9 cellular contexts compared by ENCODE assay signal in the genomic region with DNA sequence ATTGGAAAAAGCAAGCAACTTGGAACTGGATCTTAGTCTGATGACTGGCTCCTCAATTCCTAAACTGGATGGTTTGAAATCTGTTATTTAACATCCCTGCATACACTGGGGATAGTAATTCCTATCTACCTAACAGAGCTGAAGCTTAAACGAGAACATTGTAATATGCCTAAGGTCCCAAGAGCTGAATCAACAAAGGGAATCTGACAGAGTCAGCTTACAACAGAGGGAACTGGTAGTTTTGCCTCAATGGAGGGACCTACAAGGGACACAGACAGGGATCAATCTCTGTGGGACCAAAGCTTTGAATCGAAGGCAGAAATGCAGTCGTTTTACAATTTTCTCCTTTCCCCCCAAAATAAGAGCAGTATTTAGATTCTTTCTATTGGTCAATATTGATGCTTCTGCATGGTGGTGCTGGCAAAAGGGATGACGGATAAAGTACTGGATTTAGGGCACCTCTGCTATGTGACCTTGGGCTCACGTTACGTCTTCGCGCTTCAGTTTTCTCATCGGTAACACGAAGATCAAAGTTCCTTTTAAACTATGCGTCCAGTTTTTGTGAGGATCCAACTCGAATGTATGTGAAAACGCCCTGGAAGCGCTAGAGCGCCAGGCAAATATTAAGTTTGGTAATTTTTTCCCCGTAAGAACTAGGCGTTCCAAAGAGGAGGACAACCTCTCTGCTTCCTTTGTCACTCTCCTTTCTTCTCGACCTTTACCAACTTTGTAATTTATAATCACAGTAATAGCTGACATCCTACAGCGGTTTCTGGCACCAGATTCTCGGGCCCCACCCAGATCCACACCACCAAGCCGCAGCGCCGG. TPM values are rescaled to one million over a fixed set of nuclear protein-coding genes. Genes with fewer than 3 reads are reported as not detected.
DNase-seq lines count a peak whose midpoint lies in the region; ATAC-seq and TF ChIP-seq lines count a peak whose summit lies in the region.
"Had no signal": no experiment of that assay in that cellular context is flagged by ENCODE, and none has a peak within 500 bp of the region (broad histone marks: within the 10 kb centered on the region; RNA-seq: fewer than 3 reads in every experiment).

No MANE protein-coding gene starts in this region.

- H3K27me3 Mint-ChIP-seq in activated T-cell treated with anti-CD3 and anti-CD28 coated beads, Interleukin-2, amount 50 U/mL, for 72 hours (ENCODE audit: low read depth), result no peaks in the 10 kb centered on the region
- no peaks in the 10 kb centered on the region for H3K27me3 Mint-ChIP-seq in natural killer cell (ENCODE audit: low read depth in 2 of 2)

- H4K20me1 ChIP-seq in MM.1S (ENCODE audit: insufficient read depth, low read length), result 0 out of 2 replicates have a peak, but pooled peaks cover 3% of the 10 kb centered on the region

- ATAC-seq in activated T-cell treated with anti-CD3 and anti-CD28 coated beads, Interleukin-2, amount 50 U/mL, for 72 hours (replicated peaks in 1 of 2), result no peak
- ATAC-seq in natural killer cell, result no peak

- H3F3A ChIP-seq in MM.1S (ENCODE audit: insufficient read depth, low read length), result peaks cover 17% of the 10 kb centered on the region

- no peaks in the 10 kb centered on the region for H3K27me3 ChIP-seq in MM.1S (replicated peaks; ENCODE audit: insufficient read depth, low read length)
- H3K27me3 ChIP-seq in neuron (ENCODE audit: insufficient read depth, low read length), result no peaks in the 10 kb centered on the region

- H3K9me3 ChIP-seq in MM.1S (replicated peaks; ENCODE audit: insufficient read depth, low read length), result no peaks in the 10 kb centered on the region
- no peaks in the 10 kb centered on the region for H3K9me3 ChIP-seq in neuron (ENCODE audit: low read length)

- DNase-seq in MM.1S, result peak; percentile 20
- no peak for DNase-seq in epithelial cell of esophagus (ENCODE audit: low read depth)
- no peak for DNase-seq in activated T-cell treated with anti-CD3 and anti-CD28 coated beads, Interleukin-2, amount 50 U/mL, for 72 hours
- DNase-seq in cerebellar nuclear complex (lab: John Stamatoyannopoulos, UW), result no peak
- DNase-seq in natural killer cell, result no peak
- no peak for DNase-seq in AG08396 (ENCODE audit: low spot score)

- peak overlapping the region; percentile 74 for H3K27ac ChIP-seq in C4-2B
- H3K27ac ChIP-seq in MM.1S (ENCODE audit: low read length), result peak overlapping the region; percentile 8; the same call in 1 of the 2 replicates

- intact Hi-C loops in natural killer cell (cut with micrococcal nuclease), result loop anchor here (1.0 to 5.0 kb wide), 8 partner anchors 41 to 437 kb away; a partner anchor contains a TSS

- H3K9ac ChIP-seq in MM.1S (ENCODE audit: low read length), result peak overlapping the region; percentile 51; the same call in 1 of the 2 replicates

- H3K36me3 Mint-ChIP-seq in activated T-cell treated with anti-CD3 and anti-CD28 coated beads, Interleukin-2, amount 50 U/mL, for 72 hours (ENCODE audit: insufficient read depth in 2 of 2), result peaks cover 0 to 1% of the 10 kb centered on the region in 2 donors
- H3K36me3 Mint-ChIP-seq in natural killer cell, result no peaks in the 10 kb centered on the region

- no peaks in the 10 kb centered on the region for H3K9me3 Mint-ChIP-seq in activated T-cell treated with anti-CD3 and anti-CD28 coated beads, Interleukin-2, amount 50 U/mL, for 72 hours
- H3K9me3 Mint-ChIP-seq in natural killer cell, result no peaks in the 10 kb centered on the region

- no peaks in the 10 kb centered on the region for H3K9me2 ChIP-seq in MM.1S (replicated peaks; ENCODE audit: insufficient read depth, low read length)

- TF ChIP-seq CTCF in C4-2B (conservative IDR thresholded peaks at IDR 0.05) (no peak), MM.1S (IDR thresholded peaks at IDR 0.05; ENCODE audit: low read length) (no peak), epithelial cell of esophagus (IDR thresholded peaks at IDR 0.05; ENCODE audit: insufficient read depth, low read depth, low read length, missing control alignments) (no peak), natural killer cell (IDR thresholded peaks at IDR 0.05) (no peak)

- H3K4me3 ChIP-seq in MM.1S (ENCODE audit: low read length) (peak overlapping the region; percentile 90), epithelial cell of esophagus (ENCODE audit: low read length) (peak overlapping the region; percentile 97), neuron (ENCODE audit: low read length) (peak overlapping the region; percentile 72)

- H2AFZ ChIP-seq in MM.1S (ENCODE audit: low read length) (peak overlapping the region; percentile 63), neuron (ENCODE audit: low read depth, low read length) (no peak overlapping the region)

- no peak overlapping the region for H3K27ac Mint-ChIP-seq in activated T-cell treated with anti-CD3 and anti-CD28 coated beads, Interleukin-2, amount 50 U/mL, for 72 hours
- H3K27ac Mint-ChIP-seq in natural killer cell, result no peak overlapping the region

- no peak overlapping the region for H3K4me3 Mint-ChIP-seq in activated T-cell treated with anti-CD3 and anti-CD28 coated beads, Interleukin-2, amount 50 U/mL, for 72 hours
- H3K4me3 Mint-ChIP-seq in natural killer cell, result no peak overlapping the region

- H3K36me3 ChIP-seq in MM.1S (replicated peaks; ENCODE audit: insufficient read depth, low read length) (no peaks in the 10 kb centered on the region), neuron (ENCODE audit: insufficient read depth, low read length) (peaks cover 4% of the 10 kb centered on the region)

- H3K79me2 ChIP-seq in MM.1S (ENCODE audit: low read length), result peaks cover 77% of the 10 kb centered on the region

- H3K4me1 ChIP-seq in MM.1S (ENCODE audit: low read length), result peaks cover 10% of the 10 kb centered on the region; the same call in 1 of the 2 replicates
- H3K4me1 ChIP-seq in neuron (ENCODE audit: insufficient read depth, low read length), result peaks cover 30% of the 10 kb centered on the region

- H3K4me2 ChIP-seq in MM.1S (ENCODE audit: low read depth, low read length), result peak overlapping the region; percentile 77

- peaks cover 39% of the 10 kb centered on the region for H3K4me1 Mint-ChIP-seq in activated T-cell treated with anti-CD3 and anti-CD28 coated beads, Interleukin-2, amount 50 U/mL, for 72 hours (ENCODE audit: low read depth)
- H3K4me1 Mint-ChIP-seq in natural killer cell, result peaks cover 29 to 43% of the 10 kb centered on the region in 2 donors

RNA-seq across cellular contexts. Expression of a gene that starts 1.1 kb away (rescaled TPM):
- 10 to 100 TPM; 61.6 to 68.3 TPM for total RNA-seq in activated T-cell treated with anti-CD3 and anti-CD28 coated beads, Interleukin-2, amount 50 U/mL, for 72 hours
- total RNA-seq in natural killer cell, result 100 to 1,000 TPM; 101 to 129 (median 110) TPM

RNA-seq across cellular contexts. Expression of a gene that starts 2.4 kb away (rescaled TPM):
- 1 to 10 TPM; 9.1 to 9.2 TPM for total RNA-seq in activated T-cell treated with anti-CD3 and anti-CD28 coated beads, Interleukin-2, amount 50 U/mL, for 72 hours
- 10 to 100 TPM in 2 of 3 donors, 1 to 10 TPM in 1; 8.2 to 13.0 (median 11.5) TPM for total RNA-seq in natural killer cell

RNA-seq across cellular contexts. Expression of a gene that starts 50.1 kb away (rescaled TPM):
- under 1 TPM in 1 of 2 donors, not detected in 1; 0.21 TPM for total RNA-seq in activated T-cell treated with anti-CD3 and anti-CD28 coated beads, Interleukin-2, amount 50 U/mL, for 72 hours
- total RNA-seq in natural killer cell, result under 1 TPM; 0.25 to 0.41 (median 0.35) TPM
- total RNA-seq: M059J had no signal
